ENCODE assay signal across 8 cellular contexts in genomic region chr11:41201156-41201555, GRCh38.
DNase-seq lines count a peak whose midpoint lies in the region; ATAC-seq and TF ChIP-seq lines count a peak whose summit lies in the region.

No MANE protein-coding gene starts in this region.

- H3K27me3 Mint-ChIP-seq in endodermal cell (ENCODE audit: insufficient read depth), result no peaks in the 10 kb centered on the region

- ATAC-seq in DND-41 (ENCODE audit: insufficient read depth, low read depth) (peak; percentile 50; the same call in 1 of the 3 replicates), aorta (ENCODE audit: low FRiP score) (no peak), GM21786 (IDR thresholded peaks at IDR 0.05; ENCODE audit: unreplicated experiment) (no peak), GM18870 (IDR thresholded peaks at IDR 0.05; ENCODE audit: unreplicated experiment) (no peak)

- no peak overlapping the region for H3K27ac Mint-ChIP-seq in endodermal cell

- no peaks in the 10 kb centered on the region for H3K27me3 ChIP-seq in DND-41 (ENCODE audit: insufficient read depth, low read length, poor library complexity)
- peaks cover 8% of the 10 kb centered on the region for H3K27me3 ChIP-seq in HAP-1 (ENCODE audit: low read depth)
- H3K27me3 ChIP-seq in endodermal cell (ENCODE audit: control insufficient read depth, insufficient read depth, low read length, poor library complexity, severe bottlenecking), result no peaks in the 10 kb centered on the region
- H3K27me3 ChIP-seq in smooth muscle cell (ENCODE audit: low read depth), result no peaks in the 10 kb centered on the region
- H3K27me3 ChIP-seq in aorta (ENCODE audit: control insufficient read depth in 1 of 2, insufficient read depth in 2 of 2, low read length in 1 of 2), result no peaks in the 10 kb centered on the region

- H3K79me2 ChIP-seq in DND-41 (ENCODE audit: insufficient read depth, low read length) (no peaks in the 10 kb centered on the region), smooth muscle cell (ENCODE audit: low read depth) (no peaks in the 10 kb centered on the region)

- no peak overlapping the region for H3K9ac ChIP-seq in DND-41 (ENCODE audit: low read depth, low read length)
- no peak overlapping the region for H3K9ac ChIP-seq in endodermal cell (ENCODE audit: extremely low read depth, low read length, poor library complexity, severe bottlenecking)
- H3K9ac ChIP-seq in smooth muscle cell (ENCODE audit: low read depth), result no peak overlapping the region

- H3K9me3 Mint-ChIP-seq in endodermal cell, result no peaks in the 10 kb centered on the region

- intact Hi-C loops in aorta (cut with DNase I), result no loop called here

- DNase-seq in DND-41 (peak; percentile 29), HAP-1 (ENCODE audit: low spot score in 2 of 2) (peak; percentile 76 to 82), NCI-H446 (lab: John Stamatoyannopoulos, UW) (peak; percentile 3 to 69), endodermal cell (peak; percentile 89), smooth muscle cell (lab: John Stamatoyannopoulos, UW; ENCODE audit: unreplicated experiment) (no peak), aorta (no peak)

- H3K4me3 ChIP-seq in DND-41 (ENCODE audit: low read depth in 1 of 2, low read length in 2 of 2) (no peak overlapping the region), HAP-1 (no peak overlapping the region), endodermal cell (ENCODE audit: low read length) (no peak overlapping the region), smooth muscle cell (no peak overlapping the region), aorta (ENCODE audit: low read length in 2 of 2) (peak overlapping the region in 1 of 2 donors; percentile 1)

- H2AFZ ChIP-seq in DND-41 (ENCODE audit: low read depth, low read length) (no peak overlapping the region), smooth muscle cell (ENCODE audit: low read depth) (no peak overlapping the region)

- no peaks in the 10 kb centered on the region for H3K9me3 ChIP-seq in DND-41 (ENCODE audit: insufficient read depth, low read length, severe bottlenecking)
- no peaks in the 10 kb centered on the region for H3K9me3 ChIP-seq in HAP-1
- H3K9me3 ChIP-seq in endodermal cell (ENCODE audit: control insufficient read depth, low read length), result no peaks in the 10 kb centered on the region
- H3K9me3 ChIP-seq in smooth muscle cell (replicated peaks; ENCODE audit: low read depth), result no peaks in the 10 kb centered on the region
- no peaks in the 10 kb centered on the region for H3K9me3 ChIP-seq in aorta (ENCODE audit: control insufficient read depth, low read length)

- H3K4me3 Mint-ChIP-seq in endodermal cell, result no peak overlapping the region

- WGBS in endodermal cell (ENCODE audit: insufficient coverage in 1 of 2, insufficient read length in 1 of 2), 2 experiments, result 5 to 10% methylated on average over 5 of the region's 5 CpGs
- WGBS in smooth muscle cell (ENCODE audit: low lambda C conversion rate), result 7% methylated on average over 5 of the region's 5 CpGs
- 1 to 4% methylated on average over 5 of the region's 5 CpGs for WGBS in aorta, 2 donors

- H3K36me3 ChIP-seq in DND-41 (ENCODE audit: insufficient read depth, low read length) (no peaks in the 10 kb centered on the region), HAP-1 (replicated peaks) (no peaks in the 10 kb centered on the region), endodermal cell (ENCODE audit: control insufficient read depth, insufficient read depth, low read length) (no peaks in the 10 kb centered on the region), smooth muscle cell (ENCODE audit: low read depth) (no peaks in the 10 kb centered on the region), aorta (ENCODE audit: control insufficient read depth in 1 of 2, insufficient read depth in 2 of 2, low read length in 1 of 2) (no peaks in the 10 kb centered on the region)

- in situ Hi-C loops in HAP-1 (cut with MboI; ENCODE audit: low sequenced_read_pairs), result loop anchor here (25.0 kb wide), 1 partner anchor 464 kb away; no protein-coding TSS in a partner anchor

- no peaks in the 10 kb centered on the region for H3F3A ChIP-seq in smooth muscle cell (ENCODE audit: low read depth)

- no peak overlapping the region for H3K27ac ChIP-seq in DND-41 (ENCODE audit: low read length)
- H3K27ac ChIP-seq in endodermal cell (ENCODE audit: low read depth, low read length), result no peak overlapping the region
- no peak overlapping the region for H3K27ac ChIP-seq in smooth muscle cell (ENCODE audit: low read depth)
- no peak overlapping the region for H3K27ac ChIP-seq in aorta (ENCODE audit: low read depth in 1 of 2, low read length in 2 of 2)

- H3K4me2 ChIP-seq in DND-41 (ENCODE audit: insufficient read depth, low read length) (no peak overlapping the region), smooth muscle cell (no peak overlapping the region)

- H3K36me3 Mint-ChIP-seq in endodermal cell (ENCODE audit: low read depth), result no peaks in the 10 kb centered on the region

- no peaks in the 10 kb centered on the region for H4K20me1 ChIP-seq in DND-41 (ENCODE audit: insufficient read depth, low read length)
- no peaks in the 10 kb centered on the region for H4K20me1 ChIP-seq in smooth muscle cell (ENCODE audit: low read depth)

- peaks cover 19% of the 10 kb centered on the region for H3K4me1 Mint-ChIP-seq in endodermal cell

- no peaks in the 10 kb centered on the region for H3K4me1 ChIP-seq in DND-41 (ENCODE audit: insufficient read depth, low read length)
- H3K4me1 ChIP-seq in HAP-1, result no peaks in the 10 kb centered on the region
- peaks cover 3% of the 10 kb centered on the region for H3K4me1 ChIP-seq in endodermal cell (ENCODE audit: control insufficient read depth, insufficient read depth, low read length)
- H3K4me1 ChIP-seq in smooth muscle cell (ENCODE audit: low read depth), result no peaks in the 10 kb centered on the region
- no peaks in the 10 kb centered on the region for H3K4me1 ChIP-seq in aorta (ENCODE audit: control insufficient read depth in 1 of 2, insufficient read depth in 2 of 2, low read length in 2 of 2)

- TF ChIP-seq CTCF in DND-41 (IDR thresholded peaks at IDR 0.05; ENCODE audit: borderline replicate concordance, extremely low read depth, low read length, poor library complexity, severe bottlenecking) (peak; percentile 62), endodermal cell (conservative IDR thresholded peaks at IDR 0.05) (peak; percentile 90), smooth muscle cell (IDR thresholded peaks at IDR 0.05; ENCODE audit: borderline replicate concordance, insufficient read depth, poor library complexity, severe bottlenecking) (peak; percentile 63)

Comparison
In these comparisons a context has a peak if more than half of its experiments do, and no peak if none do; other contexts are left out.
1. DNase-seq: peak in DND-41 (single experiment), HAP-1 (2 of 2), NCI-H446 (2 of 2) and endodermal cell (single experiment); none in smooth muscle cell (single experiment) and aorta (0 of 2).
2. Peak in every context shown above with its lines, with median percentiles within 50 percentile points of each other: CTCF ChIP-seq.